ENCODE assay signal across 9 cellular contexts in the genomic region with DNA sequence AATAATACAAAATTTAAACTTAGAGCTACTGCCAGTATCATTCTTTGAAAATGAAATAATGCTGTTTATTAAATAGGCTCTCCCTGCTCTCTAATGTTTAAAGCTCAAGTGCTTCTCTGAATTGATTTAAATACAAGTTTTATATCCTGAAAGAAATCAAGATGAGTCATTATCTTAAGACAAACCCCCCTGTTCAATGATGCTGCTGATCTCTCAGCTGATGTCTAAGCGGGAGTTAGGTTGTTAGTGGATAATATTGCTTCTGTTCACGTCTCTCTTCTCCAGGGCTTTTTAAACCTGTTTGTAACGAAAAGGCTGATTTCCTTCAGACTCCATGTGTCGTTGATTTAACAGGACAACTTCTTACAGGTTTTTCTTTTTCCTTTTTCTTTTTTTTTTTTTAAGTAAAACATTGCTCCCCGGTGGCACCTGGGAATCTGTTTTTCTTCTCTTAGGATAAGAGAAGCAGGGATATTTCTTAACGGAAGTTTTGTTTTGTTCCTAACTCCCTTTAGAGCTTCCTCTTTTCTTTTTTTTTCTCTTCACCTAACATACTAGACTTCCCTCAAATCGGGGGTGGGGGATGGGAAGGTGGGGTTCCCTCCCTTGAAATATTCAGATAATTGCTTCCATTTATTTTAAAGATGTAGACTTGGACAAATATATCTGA. TPM values are rescaled to one million over a fixed set of nuclear protein-coding genes. Genes with fewer than 3 reads are reported as not detected.
A peak's percentile ranks its signal among the peaks of the same experiment; 100 is the strongest.
DNase-seq lines count a peak whose midpoint lies in the region; ATAC-seq and TF ChIP-seq lines count a peak whose summit lies in the region.
"Had no signal": no experiment of that assay in that cellular context is flagged by ENCODE, and none has a peak within 500 bp of the region (broad histone marks: within the 10 kb centered on the region; RNA-seq: fewer than 3 reads in every experiment).

No MANE protein-coding gene starts in this region.

- peaks cover 6% of the 10 kb centered on the region for H3K27me3 ChIP-seq in HUES48 (ENCODE audit: control insufficient read depth, insufficient read depth, low read length)
- no peaks in the 10 kb centered on the region for H3K27me3 ChIP-seq in endodermal cell (ENCODE audit: control insufficient read depth, insufficient read depth, low read length, poor library complexity, severe bottlenecking)

- H3K4me1 Mint-ChIP-seq in activated CD8-positive, alpha-beta T cell treated with anti-CD3 and anti-CD28 coated beads for 36 hours (ENCODE audit: low read depth), result peaks cover 13% of the 10 kb centered on the region
- H3K4me1 Mint-ChIP-seq in mesothelial cell of epicardium (peaks cover 20% of the 10 kb centered on the region), endodermal cell (peaks cover 53% of the 10 kb centered on the region)

- H3K9ac ChIP-seq in HUES48 (ENCODE audit: low read depth, low read length), result no peak overlapping the region
- no peak overlapping the region for H3K9ac ChIP-seq in endodermal cell (ENCODE audit: extremely low read depth, low read length, poor library complexity, severe bottlenecking)

- no peak for ATAC-seq in activated CD8-positive, alpha-beta T cell treated with anti-CD3 and anti-CD28 coated beads for 36 hours
- ATAC-seq in HG03108 (IDR thresholded peaks at IDR 0.05; ENCODE audit: unreplicated experiment), result no peak

- 78 to 84% methylated on average over 3 to 5 of the region's 7 CpGs for WGBS in endodermal cell (ENCODE audit: insufficient coverage in 1 of 2, insufficient read length in 1 of 2), 2 experiments

- no peaks in the 10 kb centered on the region for H3K9me3 Mint-ChIP-seq in activated CD8-positive, alpha-beta T cell treated with anti-CD3 and anti-CD28 coated beads for 36 hours
- H3K9me3 Mint-ChIP-seq in mesothelial cell of epicardium (no peaks in the 10 kb centered on the region), endodermal cell (no peaks in the 10 kb centered on the region)

- no peak overlapping the region for H3K27ac Mint-ChIP-seq in activated CD8-positive, alpha-beta T cell treated with anti-CD3 and anti-CD28 coated beads for 36 hours
- no peak overlapping the region for H3K27ac Mint-ChIP-seq in mesothelial cell of epicardium
- H3K27ac Mint-ChIP-seq in endodermal cell, result no peak overlapping the region

- H3K36me3 ChIP-seq in HUES48 (ENCODE audit: control insufficient read depth, insufficient read depth, low read length) (no peaks in the 10 kb centered on the region), endodermal cell (ENCODE audit: control insufficient read depth, insufficient read depth, low read length) (no peaks in the 10 kb centered on the region)

- no peak for TF ChIP-seq CTCF in activated CD8-positive, alpha-beta T cell treated with anti-CD3 and anti-CD28 coated beads for 36 hours (IDR thresholded peaks at IDR 0.05)
- TF ChIP-seq CTCF in mesothelial cell of epicardium (IDR thresholded peaks at IDR 0.05; ENCODE audit: unreplicated experiment) (no peak), GM13977 (IDR thresholded peaks at IDR 0.05; ENCODE audit: extremely low read depth, insufficient read depth, missing control alignments) (no peak), endodermal cell (conservative IDR thresholded peaks at IDR 0.05) (no peak)

- H3K36me3 Mint-ChIP-seq in activated CD8-positive, alpha-beta T cell treated with anti-CD3 and anti-CD28 coated beads for 36 hours (ENCODE audit: low read depth), result no peaks in the 10 kb centered on the region
- no peaks in the 10 kb centered on the region for H3K36me3 Mint-ChIP-seq in mesothelial cell of epicardium
- H3K36me3 Mint-ChIP-seq in endodermal cell (ENCODE audit: low read depth), result no peaks in the 10 kb centered on the region

- CTCF ChIA-PET in activated CD8-positive, alpha-beta T cell treated with anti-CD3 and anti-CD28 coated beads for 36 hours (lab: Charles Lee), result interaction anchor here (0.5 to 4.1 kb wide), 38 partner anchors 9 to 439 kb away, joined by 3 to 113 read pairs (median 4); a partner anchor contains a TSS

- H3K9me3 ChIP-seq in HUES48 (ENCODE audit: control insufficient read depth, insufficient read depth, low read length) (no peaks in the 10 kb centered on the region), endodermal cell (ENCODE audit: control insufficient read depth, low read length) (no peaks in the 10 kb centered on the region)

- in situ Hi-C loops in GM13977 (cut with MboI; ENCODE audit: low pct_unique_long_range_greater_than_20kb, low sequenced_read_pairs, unreplicated experiment), result no loop called here

- POLR2A ChIA-PET in activated CD8-positive, alpha-beta T cell treated with anti-CD3 and anti-CD28 coated beads for 36 hours (lab: Charles Lee), result interaction anchor here (0.8 to 1.8 kb wide), 4 partner anchors 14 to 123 kb away, joined by 3 to 6 read pairs (median 3); no protein-coding TSS in a partner anchor

- H3K27me3 Mint-ChIP-seq in activated CD8-positive, alpha-beta T cell treated with anti-CD3 and anti-CD28 coated beads for 36 hours, result peaks cover 15% of the 10 kb centered on the region
- H3K27me3 Mint-ChIP-seq in mesothelial cell of epicardium (ENCODE audit: low read depth) (peaks cover 11% of the 10 kb centered on the region), endodermal cell (ENCODE audit: insufficient read depth) (peaks cover 11% of the 10 kb centered on the region)

- H3K4me1 ChIP-seq in HUES48 (ENCODE audit: control insufficient read depth, insufficient read depth, low read length), result peaks cover 54% of the 10 kb centered on the region
- peaks cover 3% of the 10 kb centered on the region for H3K4me1 ChIP-seq in endodermal cell (ENCODE audit: control insufficient read depth, insufficient read depth, low read length)

- H3K4me3 ChIP-seq in HUES48 (ENCODE audit: low read depth, low read length) (peak overlapping the region; percentile 49; the same call in 1 of the 2 replicates), endodermal cell (ENCODE audit: low read length) (no peak overlapping the region)

- peak overlapping the region; percentile 75 for H3K4me3 Mint-ChIP-seq in activated CD8-positive, alpha-beta T cell treated with anti-CD3 and anti-CD28 coated beads for 36 hours
- H3K4me3 Mint-ChIP-seq in mesothelial cell of epicardium (peak overlapping the region; percentile 68), endodermal cell (no peak overlapping the region)

- H3K27ac ChIP-seq in HUES48 (ENCODE audit: low read depth, low read length) (no peak overlapping the region), endodermal cell (ENCODE audit: low read depth, low read length) (no peak overlapping the region)
- H3K27ac ChIP-seq: epithelial cell of prostate had no signal

- peak; percentile 27 for DNase-seq in Ammon's horn (ENCODE audit: low spot score)
- DNase-seq in activated CD8-positive, alpha-beta T cell treated with anti-CD3 and anti-CD28 coated beads for 36 hours, result no peak
- no peak for DNase-seq in mesothelial cell of epicardium (ENCODE audit: low spot score in 2 of 2, unreplicated experiment in 2 of 2)
- DNase-seq in GM13977 (ENCODE audit: low spot score), result no peak
- no peak for DNase-seq in NCI-H2171 (lab: John Stamatoyannopoulos, UW)
- no peak for DNase-seq in endodermal cell

- intact Hi-C loops in activated CD8-positive, alpha-beta T cell treated with anti-CD3 and anti-CD28 coated beads for 36 hours (cut with micrococcal nuclease), result loop anchor here (5.0 kb wide), 2 partner anchors 47 to 87 kb away; no protein-coding TSS in a partner anchor

RNA-seq across cellular contexts. Expression of a gene that starts 0.8 kb away (rescaled TPM):
- total RNA-seq in activated CD8-positive, alpha-beta T cell treated with anti-CD3 and anti-CD28 coated beads for 36 hours, result 1 to 10 TPM; 3.1 to 3.5 TPM
- total RNA-seq in mesothelial cell of epicardium (24.3 to 26.6 TPM (median 24.4 TPM) in 3 replicates), endodermal cell (1 to 10 TPM; 5.8 to 8.3 TPM)
- 8.6 TPM for polyA plus RNA-seq in endodermal cell (2013, experiment 1 of 2)
- 6.6 TPM for polyA plus RNA-seq in endodermal cell (2013, experiment 2 of 2)
